Comparison of ENCODE assay signal across 16 cellular contexts in genomic region chr3:189286188-189286587, GRCh38.
DNase-seq lines count a peak whose midpoint lies in the region; ATAC-seq, FAIRE-seq and TF ChIP-seq lines count a peak whose summit lies in the region.
"Had no signal": no experiment of that assay in that cellular context is flagged by ENCODE, and none has a peak within 500 bp of the region (broad histone marks: within the 10 kb centered on the region; RNA-seq: fewer than 3 reads in every experiment).

No MANE protein-coding gene starts in this region.

- no peak for FAIRE-seq in GM12892 (lab: Jason Lieb, UNC)

- no peak for TF ChIP-seq POLR2A in GM12892 (IDR thresholded peaks at IDR 0.05; ENCODE audit: low read depth, low read length)

- H3K4me1 Mint-ChIP-seq in activated CD4-positive, alpha-beta T cell treated with anti-CD3 and anti-CD28 coated beads, Interleukin-2, amount 10 ng/mL, durations not matched to agents 7 days and 5 days, result peaks cover 32% of the 10 kb centered on the region
- H3K4me1 Mint-ChIP-seq in effector memory CD8-positive, alpha-beta T cell (ENCODE audit: low read depth in 2 of 2), result peaks cover 15 to 16% of the 10 kb centered on the region in 2 donors

- DNase-seq in activated CD4-positive, alpha-beta T cell treated with anti-CD3 and anti-CD28 coated beads, Interleukin-2, amount 10 ng/mL, durations not matched to agents 7 days and 5 days, result no peak
- no peak for DNase-seq in activated CD4-positive, alpha-beta T cell treated with anti-CD3 and anti-CD28 coated beads, Interleukin-2, amount 50 U/mL, for 4 hours
- no peak for DNase-seq in effector memory CD8-positive, alpha-beta T cell
- DNase-seq in NCI-H1436 (lab: John Stamatoyannopoulos, UW), result no peak
- no peak for DNase-seq in LoVo (ENCODE audit: low spot score)
- DNase-seq in GM12892 (ENCODE audit: insufficient read length), result no peak
- DNase-seq: activated B cell treated with CpG ODN at 0.5 μM for 24 hours; CD8-positive, alpha-beta memory T cell; esophagus squamous epithelium; NCI-H187 treated with DMSO at 0.1 percent for 48 hours; NCI-H446; Right ventricle myocardium superior had no signal

- no peaks in the 10 kb centered on the region for H3K27me3 Mint-ChIP-seq in activated CD4-positive, alpha-beta T cell treated with anti-CD3 and anti-CD28 coated beads, Interleukin-2, amount 10 ng/mL, durations not matched to agents 7 days and 5 days
- H3K27me3 Mint-ChIP-seq in effector memory CD8-positive, alpha-beta T cell, result no peaks in the 10 kb centered on the region
- H3K27me3 Mint-ChIP-seq: CD8-positive, alpha-beta memory T cell; stimulated activated naive CD8-positive, alpha-beta T cell treated with anti-CD3 and anti-CD28 coated beads, Interleukin-15, Interleukin-2, amounts not matched to agents 100 ng/mL and 50 ng/mL, for 24 hours had no signal

- ATAC-seq in GM19395 (IDR thresholded peaks at IDR 0.05; ENCODE audit: unreplicated experiment) (peak; percentile 44), HG03565 (IDR thresholded peaks at IDR 0.05; ENCODE audit: unreplicated experiment) (peak; percentile 28)
- no peak for ATAC-seq in effector memory CD8-positive, alpha-beta T cell (replicated peaks)
- ATAC-seq: sciatic nerve had no signal

- POLR2A ChIA-PET in activated CD4-positive, alpha-beta T cell treated with anti-CD3 and anti-CD28 coated beads, Interleukin-2, amount 10 ng/mL, durations not matched to agents 7 days and 5 days (lab: Charles Lee), result no interaction called here

- no peak overlapping the region for H3K4me3 Mint-ChIP-seq in activated CD4-positive, alpha-beta T cell treated with anti-CD3 and anti-CD28 coated beads, Interleukin-2, amount 10 ng/mL, durations not matched to agents 7 days and 5 days
- no peak overlapping the region for H3K4me3 Mint-ChIP-seq in effector memory CD8-positive, alpha-beta T cell
- H3K4me3 Mint-ChIP-seq: activated B cell treated with CpG ODN at 0.5 μM for 24 hours; CD8-positive, alpha-beta memory T cell; stimulated activated naive CD8-positive, alpha-beta T cell treated with anti-CD3 and anti-CD28 coated beads, Interleukin-15, Interleukin-2, amounts not matched to agents 100 ng/mL and 50 ng/mL, for 24 hours had no signal

- H3K9me3 Mint-ChIP-seq in activated CD4-positive, alpha-beta T cell treated with anti-CD3 and anti-CD28 coated beads, Interleukin-2, amount 10 ng/mL, durations not matched to agents 7 days and 5 days, result peaks cover 5% of the 10 kb centered on the region
- H3K9me3 Mint-ChIP-seq in effector memory CD8-positive, alpha-beta T cell, result no peaks in the 10 kb centered on the region
- H3K9me3 Mint-ChIP-seq: activated B cell treated with CpG ODN at 0.5 μM for 24 hours; CD8-positive, alpha-beta memory T cell had no signal

- peak overlapping the region; percentile 0 for H3K27ac Mint-ChIP-seq in activated CD4-positive, alpha-beta T cell treated with anti-CD3 and anti-CD28 coated beads, Interleukin-2, amount 10 ng/mL, durations not matched to agents 7 days and 5 days
- H3K27ac Mint-ChIP-seq in effector memory CD8-positive, alpha-beta T cell, result peak overlapping the region; percentile 39 to 44
- H3K27ac Mint-ChIP-seq: activated B cell treated with CpG ODN at 0.5 μM for 24 hours; stimulated activated naive CD8-positive, alpha-beta T cell treated with anti-CD3 and anti-CD28 coated beads, Interleukin-15, Interleukin-2, amounts not matched to agents 100 ng/mL and 50 ng/mL, for 24 hours had no signal

- CTCF ChIA-PET in activated CD4-positive, alpha-beta T cell treated with anti-CD3 and anti-CD28 coated beads, Interleukin-2, amount 10 ng/mL, durations not matched to agents 7 days and 5 days (lab: Charles Lee), result interaction anchor here (0.7 to 1.6 kb wide), 5 partner anchors 9 to 45 kb away, joined by 3 to 5 read pairs (median 3); no protein-coding TSS in a partner anchor

- peaks cover 3% of the 10 kb centered on the region for H3K36me3 Mint-ChIP-seq in activated CD4-positive, alpha-beta T cell treated with anti-CD3 and anti-CD28 coated beads, Interleukin-2, amount 10 ng/mL, durations not matched to agents 7 days and 5 days (ENCODE audit: low read depth)
- H3K36me3 Mint-ChIP-seq in effector memory CD8-positive, alpha-beta T cell (ENCODE audit: insufficient read depth), result no peaks in the 10 kb centered on the region
